Comparison of ENCODE assay signal across 8 cellular contexts in genomic region chr6:113630738-113631535, GRCh38.
DNase-seq lines count a peak whose midpoint lies in the region; ATAC-seq, FAIRE-seq and TF ChIP-seq lines count a peak whose summit lies in the region.

No MANE protein-coding gene starts in this region.

- no peaks in the 10 kb centered on the region for H3K27me3 ChIP-seq in endothelial cell of umbilical vein (ENCODE audit: control insufficient read depth in 2 of 2, insufficient read depth in 2 of 2, low read length in 2 of 2)
- H3K27me3 ChIP-seq in neuronal stem cell (ENCODE audit: control insufficient read depth in 3 of 3, insufficient read depth in 3 of 3, low read depth in 1 of 3, low read length in 3 of 3), result no peaks in the 10 kb centered on the region

- no peak overlapping the region for H2BK5ac ChIP-seq in neuronal stem cell (ENCODE audit: low read length)

- no peaks in the 10 kb centered on the region for H3K79me2 ChIP-seq in endothelial cell of umbilical vein (ENCODE audit: control insufficient read depth, insufficient read depth, low read length)

- H3K4me3 ChIP-seq in endothelial cell of umbilical vein (replicated peaks in 1 of 3; ENCODE audit: insufficient read depth in 1 of 3, low read depth in 1 of 3, low read length in 3 of 3), result no peak overlapping the region
- no peak overlapping the region for H3K4me3 ChIP-seq in neuronal stem cell (ENCODE audit: low read length in 2 of 2)

- no TSS peak for BruUV-seq in endothelial cell of umbilical vein (replicated peaks; lab: Mats Ljungman, UMichigan)

- no peak overlapping the region for H2BK120ac ChIP-seq in neuronal stem cell (ENCODE audit: low read depth, low read length)

- no peak overlapping the region for H2BK15ac ChIP-seq in neuronal stem cell (ENCODE audit: low read length)

- H2AFZ ChIP-seq in endothelial cell of umbilical vein (ENCODE audit: low read depth, low read length) (peak overlapping the region; percentile 25), neuronal stem cell (ENCODE audit: low read length) (peak overlapping the region; percentile 67)

- H3K9me3 ChIP-seq in endothelial cell of umbilical vein (replicated peaks; ENCODE audit: control insufficient read depth, insufficient read depth, low read length) (no peaks in the 10 kb centered on the region), neuronal stem cell (replicated peaks in 1 of 2; ENCODE audit: control insufficient read depth in 2 of 2, insufficient read depth in 1 of 2, low read depth in 1 of 2, low read length in 2 of 2) (no peaks in the 10 kb centered on the region)

- H2BK12ac ChIP-seq in neuronal stem cell (ENCODE audit: low read length), result no peak overlapping the region

- POLR2A ChIA-PET in endothelial cell of umbilical vein (lab: Charles Lee), result no interaction called here

- no peak overlapping the region for H3K14ac ChIP-seq in neuronal stem cell (ENCODE audit: low read length)

- no peak for TF ChIP-seq CTCF in endothelial cell of umbilical vein (IDR thresholded peaks at IDR 0.05; ENCODE audit: extremely low read depth in 1 of 2, insufficient read depth in 1 of 2, low read depth in 1 of 2, low read length in 2 of 2)

- CTCF ChIA-PET in endothelial cell of umbilical vein (lab: Charles Lee), result interaction anchor here (1.7 to 3.1 kb wide), 4 partner anchors 11 to 228 kb away, joined by 4 to 16 read pairs (median 4); no protein-coding TSS in a partner anchor

- DNase-seq in activated effector memory CD4-positive, alpha-beta T cell treated with anti-CD3 and anti-CD28 coated beads, Interleukin-2, amount 50 U/mL, for 16 hours, result peak; percentile 69
- no peak for DNase-seq in activated effector memory CD4-positive, alpha-beta T cell treated with Interleukin-2 at 50 U/mL for 16 hours
- peak; percentile 70 for DNase-seq in RPMI8226
- peak; percentile 77 for DNase-seq in endothelial cell of umbilical vein (ENCODE audit: low read depth, low spot score)
- DNase-seq in neuronal stem cell (ENCODE audit: low spot score), result no peak
- no peak for DNase-seq in NCI-H1417 (lab: John Stamatoyannopoulos, UW)
- DNase-seq in NCI-H510A (lab: John Stamatoyannopoulos, UW), result no peak

- H3K18ac ChIP-seq in neuronal stem cell (ENCODE audit: low read length), result no peak overlapping the region

- H3K9ac ChIP-seq in endothelial cell of umbilical vein (replicated peaks; ENCODE audit: extremely low read depth, insufficient read depth, low read length) (peak overlapping the region; percentile 78), neuronal stem cell (ENCODE audit: low read depth, low read length, poor library complexity) (no peak overlapping the region)

- H2AK5ac ChIP-seq in neuronal stem cell (ENCODE audit: low read depth, low read length), result no peak overlapping the region

- H4K20me1 ChIP-seq in endothelial cell of umbilical vein (replicated peaks; ENCODE audit: control insufficient read depth, extremely low read depth, insufficient read depth, low read length), result no peaks in the 10 kb centered on the region

- TF ChIP-seq POLR2A in endothelial cell of umbilical vein (IDR thresholded peaks at IDR 0.05; ENCODE audit: low read depth, low read length), result no peak

- no peaks in the 10 kb centered on the region for H3K9me1 ChIP-seq in endothelial cell of umbilical vein (replicated peaks; ENCODE audit: control insufficient read depth, extremely low read depth, insufficient read depth, low read length)

- WGBS in neuronal stem cell (ENCODE audit: extremely low coverage in 2 of 2, insufficient read length in 2 of 2, insufficient replicate concordance in 1 of 2), 2 donors, result no CpG with 5 or more reads among the region's 7 CpGs

- peak; percentile 86 for FAIRE-seq in endothelial cell of umbilical vein (lab: Jason Lieb, UNC)

- H3K4me1 ChIP-seq in endothelial cell of umbilical vein (ENCODE audit: control insufficient read depth, extremely low read depth, insufficient read depth, low read length), result peaks cover 22% of the 10 kb centered on the region
- H3K4me1 ChIP-seq in neuronal stem cell (ENCODE audit: control insufficient read depth in 2 of 2, insufficient read depth in 1 of 2, low read depth in 1 of 2, low read length in 2 of 2), result peaks cover 8 to 18% of the 10 kb centered on the region in 2 donors

- H3K36me3 ChIP-seq in endothelial cell of umbilical vein (ENCODE audit: control insufficient read depth in 2 of 2, extremely low read depth in 1 of 2, insufficient read depth in 2 of 2, low read length in 2 of 2), result no peaks in the 10 kb centered on the region
- no peaks in the 10 kb centered on the region for H3K36me3 ChIP-seq in neuronal stem cell (replicated peaks in 1 of 2; ENCODE audit: control insufficient read depth in 2 of 2, insufficient read depth in 2 of 2, low read length in 2 of 2)

- dilution Hi-C loops in endothelial cell of umbilical vein (cut with MboI; ENCODE audit: extremely low pct_ligation_motif_present, low sequenced_read_pairs), result no loop called here

- intact Hi-C loops in endothelial cell of umbilical vein (cut with micrococcal nuclease), result loop anchor here (5.0 kb wide), 2 partner anchors 69 to 509 kb away; no protein-coding TSS in a partner anchor

- H3K4me2 ChIP-seq in endothelial cell of umbilical vein (ENCODE audit: insufficient read depth, low read length), result peak overlapping the region; percentile 79
- no peak overlapping the region for H3K4me2 ChIP-seq in neuronal stem cell (ENCODE audit: insufficient read depth, low read length, poor library complexity, severe bottlenecking)

- H3K23ac ChIP-seq in neuronal stem cell (ENCODE audit: low read depth, low read length, poor library complexity), result no peak overlapping the region

- H3K27ac ChIP-seq in endothelial cell of umbilical vein (ENCODE audit: insufficient read depth, low read depth, low read length), result peak overlapping the region; percentile 83
- H3K27ac ChIP-seq in neuronal stem cell (replicated peaks; ENCODE audit: low read length), result no peak overlapping the region

- ATAC-seq in HG02885 (IDR thresholded peaks at IDR 0.05; ENCODE audit: poor library complexity, unreplicated experiment), result peak; percentile 61

- H4K8ac ChIP-seq in neuronal stem cell (ENCODE audit: low read depth, low read length), result no peak overlapping the region

- no peaks in the 10 kb centered on the region for H3K79me1 ChIP-seq in neuronal stem cell (ENCODE audit: low read depth, low read length)

- no peak overlapping the region for H3K4ac ChIP-seq in neuronal stem cell (ENCODE audit: low read length)

- H4K91ac ChIP-seq in neuronal stem cell (ENCODE audit: low read depth, low read length, poor library complexity), result no peak overlapping the region

TF ChIP-seq in endothelial cell of umbilical vein, 7 proteins besides CTCF, POLR2A, EP300 and RAD21:
- no peak for TF ChIP-seq GATA2 (IDR thresholded peaks at IDR 0.05; ENCODE audit: insufficient read depth, insufficient read length, low read depth, low read length)
- TF ChIP-seq MYC (IDR thresholded peaks at IDR 0.05; ENCODE audit: low read depth, low read length), result no peak
- TF ChIP-seq FOS (IDR thresholded peaks at IDR 0.05; ENCODE audit: borderline replicate concordance, insufficient read depth, low read length), result peak; percentile 16
- TF ChIP-seq JUN (IDR thresholded peaks at IDR 0.05; ENCODE audit: borderline replicate concordance, insufficient read depth, insufficient read length, low read depth), result no peak

Comparison
In these comparisons a context has a peak if more than half of its experiments do, and no peak if none do; other contexts are left out.
1. DNase-seq: peak in activated effector memory CD4-positive, alpha-beta T cell treated with anti-CD3 and anti-CD28 coated beads, Interleukin-2, amount 50 U/mL, for 16 hours (single experiment), RPMI8226 (single experiment) and endothelial cell of umbilical vein (single experiment); none in activated effector memory CD4-positive, alpha-beta T cell treated with Interleukin-2 at 50 U/mL for 16 hours (single experiment), neuronal stem cell (single experiment), NCI-H1417 (0 of 3) and NCI-H510A (single experiment).